ENCODE assay signal across 8 cellular contexts in the genomic region with DNA sequence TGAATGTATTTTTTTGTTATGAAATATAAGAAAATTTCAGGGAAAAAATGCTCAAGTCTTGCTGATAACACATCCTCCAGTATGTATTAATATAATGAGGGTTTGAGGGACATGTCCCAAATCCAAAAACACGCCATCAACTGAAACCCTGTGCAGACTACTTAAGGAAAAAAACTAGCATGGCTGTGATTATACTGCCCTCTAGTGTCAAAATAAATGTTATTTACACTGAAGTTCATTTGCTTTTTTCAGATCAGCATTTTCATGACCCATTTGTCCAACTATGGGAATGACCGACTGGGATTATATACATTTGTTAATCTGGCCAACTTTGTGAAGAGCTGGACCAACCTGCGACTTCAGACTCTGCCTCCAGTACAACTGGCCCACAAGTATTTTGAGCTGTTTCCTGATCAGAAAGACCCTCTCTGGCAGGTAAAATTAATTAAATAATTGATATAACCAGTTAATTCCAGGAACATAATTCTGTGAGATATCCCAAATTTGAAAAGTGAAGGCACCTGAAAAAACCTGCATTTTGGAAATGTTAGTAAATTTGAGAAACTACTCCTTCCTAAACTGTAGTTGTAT.
DNase-seq lines count a peak whose midpoint lies in the region; ATAC-seq, FAIRE-seq and TF ChIP-seq lines count a peak whose summit lies in the region.

No MANE protein-coding gene starts in this region.

- dilution Hi-C loops in endothelial cell of umbilical vein (cut with MboI; ENCODE audit: extremely low pct_ligation_motif_present, low sequenced_read_pairs): no loop called here

- no peak overlapping the region for H4K8ac ChIP-seq in neuronal stem cell (ENCODE audit: low read depth, low read length)

- no peak overlapping the region for H2BK120ac ChIP-seq in neuronal stem cell (ENCODE audit: low read depth, low read length)

- no peak overlapping the region for H3K4me2 ChIP-seq in OCI-LY7 (ENCODE audit: low read length)
- no peak overlapping the region for H3K4me2 ChIP-seq in endothelial cell of umbilical vein (ENCODE audit: insufficient read depth, low read length)
- H3K4me2 ChIP-seq in neuronal stem cell (ENCODE audit: insufficient read depth, low read length, poor library complexity, severe bottlenecking): no peak overlapping the region

- no peaks in the 10 kb centered on the region for H3K9me3 ChIP-seq in OCI-LY7 (ENCODE audit: low read length)
- no peaks in the 10 kb centered on the region for H3K9me3 ChIP-seq in endothelial cell of umbilical vein (replicated peaks; ENCODE audit: control insufficient read depth, insufficient read depth, low read length)
- no peaks in the 10 kb centered on the region for H3K9me3 ChIP-seq in neuronal stem cell (replicated peaks in 1 of 2; ENCODE audit: control insufficient read depth in 2 of 2, insufficient read depth in 1 of 2, low read depth in 1 of 2, low read length in 2 of 2)

- H2BK12ac ChIP-seq in neuronal stem cell (ENCODE audit: low read length): no peak overlapping the region

- H3K4me3 ChIP-seq in OCI-LY7 (ENCODE audit: low read depth, low read length, poor library complexity, severe bottlenecking) (no peak overlapping the region), endothelial cell of umbilical vein (replicated peaks in 1 of 3; ENCODE audit: insufficient read depth in 1 of 3, low read depth in 1 of 3, low read length in 3 of 3) (no peak overlapping the region), neuronal stem cell (ENCODE audit: low read length in 2 of 2) (no peak overlapping the region)

- no peak overlapping the region for H2AK5ac ChIP-seq in neuronal stem cell (ENCODE audit: low read depth, low read length)

- no peak overlapping the region for H3K4ac ChIP-seq in neuronal stem cell (ENCODE audit: low read length)

- no CpG with 5 or more reads among the region's 3 CpGs for WGBS in neuronal stem cell (ENCODE audit: extremely low coverage in 2 of 2, insufficient read length in 2 of 2, insufficient replicate concordance in 1 of 2), 2 donors

- H3K27me3 ChIP-seq in endothelial cell of umbilical vein (ENCODE audit: control insufficient read depth in 2 of 2, insufficient read depth in 2 of 2, low read length in 2 of 2) (peaks cover 0 to 4% of the 10 kb centered on the region in 2 experiments), neuronal stem cell (ENCODE audit: control insufficient read depth in 3 of 3, insufficient read depth in 3 of 3, low read depth in 1 of 3, low read length in 3 of 3) (no peaks in the 10 kb centered on the region)

- H3K79me2 ChIP-seq in OCI-LY7 (ENCODE audit: insufficient read depth, low read depth, low read length) (no peaks in the 10 kb centered on the region), endothelial cell of umbilical vein (ENCODE audit: control insufficient read depth, insufficient read depth, low read length) (no peaks in the 10 kb centered on the region)

- TF ChIP-seq POLR2A in endothelial cell of umbilical vein (IDR thresholded peaks at IDR 0.05; ENCODE audit: low read depth, low read length): no peak

- no peak overlapping the region for H2BK5ac ChIP-seq in neuronal stem cell (ENCODE audit: low read length)

- H3K18ac ChIP-seq in neuronal stem cell (ENCODE audit: low read length): no peak overlapping the region

- no peaks in the 10 kb centered on the region for H3K9me1 ChIP-seq in endothelial cell of umbilical vein (replicated peaks; ENCODE audit: control insufficient read depth, extremely low read depth, insufficient read depth, low read length)

- BruUV-seq in OCI-LY7 (replicated peaks; lab: Mats Ljungman, UMichigan): no TSS peak
- no TSS peak for BruUV-seq in endothelial cell of umbilical vein (replicated peaks; lab: Mats Ljungman, UMichigan)

- H3K27ac ChIP-seq in OCI-LY7 (ENCODE audit: low read depth, low read length, poor library complexity, severe bottlenecking) (no peak overlapping the region), endothelial cell of umbilical vein (ENCODE audit: insufficient read depth, low read depth, low read length) (no peak overlapping the region), neuronal stem cell (replicated peaks; ENCODE audit: low read length) (no peak overlapping the region)

- H3K9me2 ChIP-seq in OCI-LY7 (ENCODE audit: insufficient read depth, low read length): no peaks in the 10 kb centered on the region

- TF ChIP-seq CTCF in OCI-LY7 (conservative IDR thresholded peaks at IDR 0.05; ENCODE audit: low read length): peak; percentile 86
- TF ChIP-seq CTCF in endothelial cell of umbilical vein (IDR thresholded peaks at IDR 0.05; ENCODE audit: extremely low read depth in 1 of 2, insufficient read depth in 1 of 2, low read depth in 1 of 2, low read length in 2 of 2): peak; percentile 17 to 43

- POLR2A ChIA-PET in OCI-LY7 (lab: Charles Lee): no interaction called here
- POLR2A ChIA-PET in endothelial cell of umbilical vein (lab: Charles Lee): no interaction called here

- ATAC-seq in GM19372 (IDR thresholded peaks at IDR 0.05; ENCODE audit: low read depth, unreplicated experiment): peak; percentile 60

- H2BK15ac ChIP-seq in neuronal stem cell (ENCODE audit: low read length): no peak overlapping the region

- no peaks in the 10 kb centered on the region for H3K79me1 ChIP-seq in neuronal stem cell (ENCODE audit: low read depth, low read length)

- CTCF ChIA-PET in OCI-LY7 (lab: Charles Lee; ENCODE audit: unreplicated experiment) (no interaction called here), endothelial cell of umbilical vein (lab: Charles Lee) (interaction anchor here (0.6 to 5.9 kb wide), 18 partner anchors 9 to 1866 kb away, joined by 3 to 108 read pairs (median 4); a partner anchor contains a TSS)

- H3K9ac ChIP-seq in endothelial cell of umbilical vein (replicated peaks; ENCODE audit: extremely low read depth, insufficient read depth, low read length) (no peak overlapping the region), neuronal stem cell (ENCODE audit: low read depth, low read length, poor library complexity) (no peak overlapping the region)

- H4K20me1 ChIP-seq in OCI-LY7 (ENCODE audit: insufficient read depth, low read length) (no peaks in the 10 kb centered on the region), endothelial cell of umbilical vein (replicated peaks; ENCODE audit: control insufficient read depth, extremely low read depth, insufficient read depth, low read length) (no peaks in the 10 kb centered on the region)

- H4K91ac ChIP-seq in neuronal stem cell (ENCODE audit: low read depth, low read length, poor library complexity): no peak overlapping the region

- FAIRE-seq in endothelial cell of umbilical vein (lab: Jason Lieb, UNC): peak; percentile 63

- H3K4me1 ChIP-seq in OCI-LY7 (ENCODE audit: insufficient read depth, low read length, poor library complexity, severe bottlenecking) (no peaks in the 10 kb centered on the region), endothelial cell of umbilical vein (ENCODE audit: control insufficient read depth, extremely low read depth, insufficient read depth, low read length) (no peaks in the 10 kb centered on the region), neuronal stem cell (ENCODE audit: control insufficient read depth in 2 of 2, insufficient read depth in 1 of 2, low read depth in 1 of 2, low read length in 2 of 2) (no peaks in the 10 kb centered on the region)

- H2AFZ ChIP-seq in OCI-LY7 (ENCODE audit: low read length) (no peak overlapping the region), endothelial cell of umbilical vein (ENCODE audit: low read depth, low read length) (no peak overlapping the region), neuronal stem cell (ENCODE audit: low read length) (no peak overlapping the region)

- H3K36me3 ChIP-seq in OCI-LY7 (ENCODE audit: insufficient read depth, low read length) (no peaks in the 10 kb centered on the region), endothelial cell of umbilical vein (ENCODE audit: control insufficient read depth in 2 of 2, extremely low read depth in 1 of 2, insufficient read depth in 2 of 2, low read length in 2 of 2) (no peaks in the 10 kb centered on the region), neuronal stem cell (replicated peaks in 1 of 2; ENCODE audit: control insufficient read depth in 2 of 2, insufficient read depth in 2 of 2, low read length in 2 of 2) (no peaks in the 10 kb centered on the region)

- no peak overlapping the region for H3K14ac ChIP-seq in neuronal stem cell (ENCODE audit: low read length)

- no peak overlapping the region for H3K23ac ChIP-seq in neuronal stem cell (ENCODE audit: low read depth, low read length, poor library complexity)

- intact Hi-C loops in OCI-LY7 (cut with micrococcal nuclease; ENCODE audit: unreplicated experiment) (loop anchor here (2.0 kb wide), 1 partner anchor 148 kb away; no protein-coding TSS in a partner anchor), endothelial cell of umbilical vein (cut with micrococcal nuclease) (loop anchor here (1.0 to 2.0 kb wide), 4 partner anchors 147 to 1871 kb away; no protein-coding TSS in a partner anchor)

- DNase-seq in COR-L47 (lab: John Stamatoyannopoulos, UW) (peak; percentile 44), HuH-7 (ENCODE audit: low spot score) (peak; percentile 5), OCI-LY7 (ENCODE audit: low spot score) (peak; percentile 55), endothelial cell of umbilical vein (ENCODE audit: low read depth, low spot score) (peak; percentile 69), neuronal stem cell (ENCODE audit: low spot score) (peak; percentile 50), KG1 (lab: John Stamatoyannopoulos, UW) (no peak)
- no peak for DNase-seq in activated T-cell treated with anti-CD3 and anti-CD28 coated beads, Interleukin-2, amount 50 U/mL, for 1 hour

TF ChIP-seq in endothelial cell of umbilical vein, 7 proteins besides CTCF, POLR2A, EP300 and RAD21:
- no peak for TF ChIP-seq EZH2 (IDR thresholded peaks at IDR 0.05; ENCODE audit: borderline replicate concordance, low read depth, low read length, severe bottlenecking)
- TF ChIP-seq JUN (IDR thresholded peaks at IDR 0.05; ENCODE audit: borderline replicate concordance, insufficient read depth, insufficient read length, low read depth): no peak
- no peak for TF ChIP-seq FOS (IDR thresholded peaks at IDR 0.05; ENCODE audit: borderline replicate concordance, insufficient read depth, low read length)
- no peak for TF ChIP-seq GATA2 (IDR thresholded peaks at IDR 0.05; ENCODE audit: insufficient read depth, insufficient read length, low read depth, low read length)

Comparison
In these comparisons a context has a peak if more than half of its experiments do, and no peak if none do; other contexts are left out.
1. DNase-seq: peak in COR-L47 (single experiment), HuH-7 (single experiment), OCI-LY7 (single experiment), endothelial cell of umbilical vein (single experiment) and neuronal stem cell (single experiment); none in KG1 (single experiment) and activated T-cell treated with anti-CD3 and anti-CD28 coated beads, Interleukin-2, amount 50 U/mL, for 1 hour (single experiment).